In the genomic region with DNA sequence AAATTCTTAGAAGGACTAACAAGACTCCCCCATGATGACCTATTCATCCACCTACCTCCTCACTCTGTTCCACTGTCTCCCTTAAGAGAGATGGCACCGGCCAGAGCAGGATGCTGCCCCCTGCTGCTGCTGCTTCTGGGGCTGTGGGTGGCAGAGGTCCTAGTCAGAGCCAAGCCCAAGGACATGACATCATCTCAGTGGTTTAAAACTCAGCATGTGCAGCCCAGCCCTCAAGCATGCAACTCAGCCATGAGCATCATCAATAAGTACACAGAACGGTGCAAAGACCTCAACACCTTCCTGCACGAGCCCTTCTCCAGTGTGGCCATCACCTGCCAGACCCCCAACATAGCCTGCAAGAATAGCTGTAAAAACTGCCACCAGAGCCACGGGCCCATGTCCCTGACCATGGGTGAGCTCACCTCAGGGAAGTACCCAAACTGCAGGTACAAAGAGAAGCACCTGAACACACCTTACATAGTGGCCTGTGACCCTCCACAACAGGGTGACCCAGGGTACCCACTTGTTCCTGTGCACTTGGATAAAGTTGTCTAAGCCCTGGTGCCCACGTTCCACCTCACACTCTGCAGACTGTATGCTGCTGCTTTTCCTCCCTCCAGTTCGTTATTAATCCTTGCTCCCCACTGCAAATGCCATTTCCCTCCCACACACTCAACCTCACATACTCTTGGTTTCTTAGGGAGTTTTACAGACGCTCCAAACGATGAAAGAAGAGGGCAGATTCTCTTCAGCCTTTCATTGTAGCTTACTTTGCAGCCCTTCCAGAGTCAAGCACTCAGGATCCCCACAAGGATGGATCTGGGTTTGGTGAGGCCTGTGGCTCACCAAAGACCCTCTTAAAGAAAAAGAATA, we compare ENCODE assay signal across 15 cellular contexts. TPM values are rescaled to one million over a fixed set of nuclear protein-coding genes. Genes with fewer than 3 reads are reported as not detected.
A peak's percentile ranks its signal among the peaks of the same experiment; 100 is the strongest.
DNase-seq lines count a peak whose midpoint lies in the region; ATAC-seq and TF ChIP-seq lines count a peak whose summit lies in the region.
"Had no signal": no experiment of that assay in that cellular context is flagged by ENCODE, and none has a peak within 500 bp of the region (broad histone marks: within the 10 kb centered on the region; RNA-seq: fewer than 3 reads in every experiment).

Gene RNASE8, plus strand, starts transcription at position 20 of the 873 bp plus-strand sequence. Its CDS starts 71 bp downstream, at position 91.

- H3K79me2 ChIP-seq in GM23248 (ENCODE audit: insufficient read depth) = no peaks in the 10 kb centered on the region

- no peaks in the 10 kb centered on the region for H3K27me3 ChIP-seq in GM23248 (replicated peaks; ENCODE audit: insufficient read depth)
- H3K27me3 ChIP-seq in liver (ENCODE audit: control insufficient read depth in 4 of 4, insufficient read depth in 4 of 4, low read length in 3 of 4) = no peaks in the 10 kb centered on the region
- no peaks in the 10 kb centered on the region for H3K27me3 ChIP-seq in H7 (ENCODE audit: control insufficient read depth, insufficient read depth, low read length)
- H3K27me3 ChIP-seq: cardiac muscle cell had no signal

- no peaks in the 10 kb centered on the region for H3K9me3 ChIP-seq in GM23248 (ENCODE audit: low read depth)
- no peaks in the 10 kb centered on the region for H3K9me3 ChIP-seq in liver (ENCODE audit: control insufficient read depth in 4 of 4, low read length in 3 of 4)

- H3F3A ChIP-seq in GM23248 (ENCODE audit: insufficient read depth) = 0 out of 2 replicates have a peak, but pooled peaks cover under 1% of the 10 kb centered on the region

- no peak within 1 kb of the TSS for H3K27ac Mint-ChIP-seq in activated CD8-positive, alpha-beta T cell treated with anti-CD3 and anti-CD28 coated beads for 36 hours

- H3K27me3 Mint-ChIP-seq in activated CD8-positive, alpha-beta T cell treated with anti-CD3 and anti-CD28 coated beads for 36 hours = peaks cover 15% of the 10 kb centered on the region

- H3K4me3 ChIP-seq in GM23248 (no peak within 1 kb of the TSS), liver (ENCODE audit: low read depth in 1 of 3, low read length in 3 of 3) (no peak within 1 kb of the TSS), H7 (ENCODE audit: insufficient read depth, low read depth, low read length) (no peak within 1 kb of the TSS)
- H3K4me3 ChIP-seq: cardiac muscle cell had no signal

- peaks cover 18% of the 10 kb centered on the region for H3K4me1 ChIP-seq in GM23248 (ENCODE audit: insufficient read depth)
- peaks cover 14 to 61% (median 51%) of the 10 kb centered on the region in 4 donors for H3K4me1 ChIP-seq in liver (ENCODE audit: control insufficient read depth in 4 of 4, insufficient read depth in 4 of 4, low read length in 3 of 4)

- no peak within 1 kb of the TSS for H3K4me3 Mint-ChIP-seq in activated CD8-positive, alpha-beta T cell treated with anti-CD3 and anti-CD28 coated beads for 36 hours
- H3K4me3 Mint-ChIP-seq: CD4-positive, alpha-beta memory T cell had no signal

- ATAC-seq in activated CD8-positive, alpha-beta T cell treated with anti-CD3 and anti-CD28 coated beads for 36 hours = peak; percentile 42
- no peak for ATAC-seq in left lobe of liver

- WGBS in GM23248 (ENCODE audit: low coverage in 1 of 2, low lambda C conversion rate in 2 of 2, missing lambda C conversion rate in 2 of 2), 2 experiments = 75 to 81% methylated on average over 8 of the region's 8 CpGs
- 87% methylated on average over 8 of the region's 8 CpGs for WGBS in liver

- DNase-seq in AG08395 (ENCODE audit: low spot score) (peak; percentile 36), GM23248 (peak; percentile 73), NCI-H2171 treated with DMSO at 0.1 percent for 48 hours (lab: John Stamatoyannopoulos, UW) (no peak), H7 (no peak), left lobe of liver (ENCODE audit: low spot score) (no peak)
- DNase-seq in activated CD8-positive, alpha-beta T cell treated with anti-CD3 and anti-CD28 coated beads for 36 hours = no peak
- no peak for DNase-seq in stimulated activated naive CD4-positive, alpha-beta T cell (lab: John Stamatoyannopoulos, UW)
- DNase-seq: CD4-positive, alpha-beta memory T cell; GOT3; T1000 had no signal

- no peak for TF ChIP-seq CTCF in activated CD8-positive, alpha-beta T cell treated with anti-CD3 and anti-CD28 coated beads for 36 hours (IDR thresholded peaks at IDR 0.05)
- no peak for TF ChIP-seq CTCF in liver (IDR thresholded peaks at IDR 0.05; ENCODE audit: low read depth, low read length, missing input control)

- POLR2A ChIA-PET in activated CD8-positive, alpha-beta T cell treated with anti-CD3 and anti-CD28 coated beads for 36 hours (lab: Charles Lee) = no interaction called here

- CTCF ChIA-PET in activated CD8-positive, alpha-beta T cell treated with anti-CD3 and anti-CD28 coated beads for 36 hours (lab: Charles Lee) = interaction anchor here (1.3 to 2.2 kb wide), 5 partner anchors 10 to 53 kb away, joined by 3 to 10 read pairs (median 4); no protein-coding TSS in a partner anchor

- peak in 1 of 2 donors; percentile 39 for TF ChIP-seq RAD21 in liver (IDR thresholded peaks at IDR 0.05)

- H3K36me3 Mint-ChIP-seq in activated CD8-positive, alpha-beta T cell treated with anti-CD3 and anti-CD28 coated beads for 36 hours (ENCODE audit: low read depth) = no peaks in the 10 kb centered on the region
- H3K36me3 Mint-ChIP-seq: CD4-positive, alpha-beta memory T cell had no signal

- H3K4me1 Mint-ChIP-seq in activated CD8-positive, alpha-beta T cell treated with anti-CD3 and anti-CD28 coated beads for 36 hours (ENCODE audit: low read depth) = no peaks in the 10 kb centered on the region

- H3K27ac ChIP-seq in GM23248 = no peak within 1 kb of the TSS
- H3K27ac ChIP-seq in liver (ENCODE audit: low read depth in 1 of 2, low read length in 2 of 2) = peak within 1 kb of the TSS; percentile 1 to 6
- H3K27ac ChIP-seq: cardiac muscle cell had no signal

- peak within 1 kb of the TSS; percentile 14; the same call in 1 of the 2 replicates for H2AFZ ChIP-seq in GM23248

- H3K36me3 ChIP-seq in GM23248 (ENCODE audit: low read depth) (no peaks in the 10 kb centered on the region), liver (ENCODE audit: control insufficient read depth in 4 of 4, insufficient read depth in 3 of 4, low read depth in 1 of 4, low read length in 3 of 4) (no peaks in the 10 kb centered on the region), H7 (replicated peaks; ENCODE audit: control insufficient read depth, insufficient read depth, low read length) (no peaks in the 10 kb centered on the region)
- H3K36me3 ChIP-seq: cardiac muscle cell had no signal

- H3K9me3 Mint-ChIP-seq in activated CD8-positive, alpha-beta T cell treated with anti-CD3 and anti-CD28 coated beads for 36 hours = no peaks in the 10 kb centered on the region
- H3K9me3 Mint-ChIP-seq: CD4-positive, alpha-beta memory T cell had no signal

- H3K9me2 ChIP-seq in GM23248 (ENCODE audit: insufficient read depth) = no peaks in the 10 kb centered on the region

- no peaks in the 10 kb centered on the region for H4K20me1 ChIP-seq in GM23248 (ENCODE audit: insufficient read depth)

- H3K4me2 ChIP-seq in GM23248 (ENCODE audit: unreplicated experiment) = peak within 1 kb of the TSS; percentile 41

- in situ Hi-C loops in GM23248 (cut with MboI) = no loop called here

- no peak within 1 kb of the TSS for H3K9ac ChIP-seq in GM23248
- H3K9ac ChIP-seq in liver (ENCODE audit: low read depth in 1 of 2, low read length in 2 of 2) = no peak within 1 kb of the TSS

- intact Hi-C loops in activated CD8-positive, alpha-beta T cell treated with anti-CD3 and anti-CD28 coated beads for 36 hours (cut with micrococcal nuclease) = no loop called here

TF ChIP-seq in liver, 16 proteins besides CTCF, POLR2A, EP300 and RAD21:
- no peak for TF ChIP-seq EGR1 (IDR thresholded peaks at IDR 0.05; ENCODE audit: low read depth in 2 of 2)
- TF ChIP-seq YY1 (IDR thresholded peaks at IDR 0.05) = no peak
- TF ChIP-seq RXRA (IDR thresholded peaks at IDR 0.05) = no peak
- no peak for TF ChIP-seq JUND (IDR thresholded peaks at IDR 0.05)
- no peak for TF ChIP-seq ZBTB33 (IDR thresholded peaks at IDR 0.05)
TF ChIP-seq in liver: peak in this region for 0.

RNA-seq across cellular contexts. Expression of gene RNASE8, which starts in this region (rescaled TPM):
- total RNA-seq in GM23248 (2014; rRNA removed; shearing (Covaris generic)) = not detected in 2 replicates
- polyA plus RNA-seq in GM23248 (2016; fragmentation: Nextera tagmentation; extraction: Ambion mirVana) (not detected in 2 replicates), liver (not detected)
- not detected for total RNA-seq in activated CD8-positive, alpha-beta T cell treated with anti-CD3 and anti-CD28 coated beads for 36 hours
- total RNA-seq in liver (not detected), left lobe of liver (not detected)
- not detected in 2 replicates for total RNA-seq in H7 (2014; rRNA removed; shearing (Covaris generic))
- total RNA-seq: cardiac muscle cell; CD4-positive, alpha-beta memory T cell; OCI-LY7; urinary bladder had no signal
- polyA plus RNA-seq: cardiac muscle cell; CD4-positive, alpha-beta memory T cell; esophagus; urinary bladder had no signal

Comparison
In these comparisons a context has a peak if more than half of its experiments do, and no peak if none do; other contexts are left out.
1. Peak in DNase-seq and H3K4me2 ChIP-seq in GM23248; RNA of the gene not detected or under 1 TPM.
2. Peak in ATAC-seq in activated CD8-positive, alpha-beta T cell treated with anti-CD3 and anti-CD28 coated beads for 36 hours; RNA of the gene not detected or under 1 TPM.